Comparison of ENCODE assay signal across 18 cellular contexts in the genomic region with DNA sequence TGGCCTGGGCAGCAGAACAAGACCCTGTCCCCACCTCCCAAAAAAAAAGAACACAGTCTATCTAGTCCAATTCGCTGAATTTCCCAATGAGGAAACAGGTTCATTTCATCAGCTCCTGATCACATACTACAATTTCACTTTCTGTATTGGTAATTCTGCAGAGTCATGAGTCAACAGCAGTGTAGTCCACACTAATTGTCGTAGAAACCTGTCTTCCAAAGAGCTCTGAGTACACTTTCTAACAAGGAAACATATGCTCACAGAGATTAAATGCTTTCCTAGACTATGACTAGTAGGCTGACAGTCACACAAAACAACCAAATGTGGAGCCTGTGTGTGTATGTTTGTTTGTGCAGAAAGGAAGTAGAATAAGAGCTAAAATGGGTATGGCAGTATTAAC.
DNase-seq lines count a peak whose midpoint lies in the region; ATAC-seq and TF ChIP-seq lines count a peak whose summit lies in the region.
"Had no signal": no experiment of that assay in that cellular context is flagged by ENCODE, and none has a peak within 500 bp of the region (broad histone marks: within the 10 kb centered on the region; RNA-seq: fewer than 3 reads in every experiment).

No MANE protein-coding gene starts in this region.

- no peak for TF ChIP-seq CTCF in activated CD8-positive, alpha-beta T cell treated with anti-CD3 and anti-CD28 coated beads for 36 hours (IDR thresholded peaks at IDR 0.05)
- TF ChIP-seq CTCF in foreskin fibroblast (IDR thresholded peaks at IDR 0.05; ENCODE audit: low read depth, low read length): no peak
- no peak for TF ChIP-seq CTCF in CD4-positive, alpha-beta T cell (IDR thresholded peaks at IDR 0.05)

- no peak overlapping the region for H3K27ac ChIP-seq in CD4-positive, alpha-beta T cell (ENCODE audit: low read depth, low read length)
- H3K27ac ChIP-seq: heart left ventricle, suprapubic skin had no signal

- H3K36me3 Mint-ChIP-seq in activated CD8-positive, alpha-beta T cell treated with anti-CD3 and anti-CD28 coated beads for 36 hours (ENCODE audit: low read depth): no peaks in the 10 kb centered on the region
- H3K36me3 Mint-ChIP-seq in activated CD8-positive, alpha-beta T cell treated with anti-CD3 and anti-CD28 coated beads, Interleukin-2, amount 10 ng/mL, durations not matched to agents 7 days and 5 days (ENCODE audit: low read depth): no peaks in the 10 kb centered on the region
- no peaks in the 10 kb centered on the region for H3K36me3 Mint-ChIP-seq in CD4-positive, alpha-beta T cell (ENCODE audit: low read depth)
- H3K36me3 Mint-ChIP-seq: activated CD4-positive, alpha-beta memory T cell treated with anti-CD3 and anti-CD28 coated beads for 36 hours; naive thymus-derived CD4-positive, alpha-beta T cell had no signal

- POLR2A ChIA-PET in activated CD8-positive, alpha-beta T cell treated with anti-CD3 and anti-CD28 coated beads for 36 hours (lab: Charles Lee): no interaction called here
- POLR2A ChIA-PET in activated CD8-positive, alpha-beta T cell treated with anti-CD3 and anti-CD28 coated beads, Interleukin-2, amount 10 ng/mL, durations not matched to agents 7 days and 5 days (lab: Charles Lee): no interaction called here
- POLR2A ChIA-PET in CD4-positive, alpha-beta T cell (lab: Charles Lee): no interaction called here

- H3K27ac Mint-ChIP-seq in activated CD8-positive, alpha-beta T cell treated with anti-CD3 and anti-CD28 coated beads for 36 hours: no peak overlapping the region
- no peak overlapping the region for H3K27ac Mint-ChIP-seq in activated CD8-positive, alpha-beta T cell treated with anti-CD3 and anti-CD28 coated beads, Interleukin-2, amount 10 ng/mL, durations not matched to agents 7 days and 5 days
- H3K27ac Mint-ChIP-seq in CD4-positive, alpha-beta T cell: no peak overlapping the region
- H3K27ac Mint-ChIP-seq: activated CD4-positive, alpha-beta memory T cell treated with anti-CD3 and anti-CD28 coated beads for 36 hours; activated T-helper 17 cell treated with anti-CD3 and anti-CD28 coated beads, Interleukin-2, amount 50 U/mL, for 72 hours had no signal

- H3K9me3 ChIP-seq in CD4-positive, alpha-beta T cell (ENCODE audit: control insufficient read depth, low read length): no peaks in the 10 kb centered on the region
- H3K9me3 ChIP-seq: heart left ventricle, suprapubic skin had no signal

- H3K27me3 ChIP-seq in CD4-positive, alpha-beta T cell (ENCODE audit: control insufficient read depth, insufficient read depth, low read length): no peaks in the 10 kb centered on the region
- H3K27me3 ChIP-seq: heart left ventricle, suprapubic skin had no signal

- H3K4me3 Mint-ChIP-seq in activated CD8-positive, alpha-beta T cell treated with anti-CD3 and anti-CD28 coated beads for 36 hours: no peak overlapping the region
- no peak overlapping the region for H3K4me3 Mint-ChIP-seq in activated CD8-positive, alpha-beta T cell treated with anti-CD3 and anti-CD28 coated beads, Interleukin-2, amount 10 ng/mL, durations not matched to agents 7 days and 5 days
- no peak overlapping the region for H3K4me3 Mint-ChIP-seq in CD4-positive, alpha-beta T cell
- H3K4me3 Mint-ChIP-seq: activated CD4-positive, alpha-beta memory T cell treated with anti-CD3 and anti-CD28 coated beads for 36 hours; activated T-helper 17 cell treated with anti-CD3 and anti-CD28 coated beads, Interleukin-2, amount 50 U/mL, for 72 hours had no signal

- peak; percentile 34 for ATAC-seq in activated CD8-positive, alpha-beta T cell treated with anti-CD3 and anti-CD28 coated beads for 36 hours
- ATAC-seq in activated CD8-positive, alpha-beta T cell treated with anti-CD3 and anti-CD28 coated beads, Interleukin-2, amount 10 ng/mL, durations not matched to agents 7 days and 5 days: no peak
- peak; percentile 87 for ATAC-seq in esophagus mucosa
- no peak for ATAC-seq in CD4-positive, alpha-beta T cell (ENCODE audit: poor library complexity)
- ATAC-seq: activated T-helper 17 cell treated with anti-CD3 and anti-CD28 coated beads, Interleukin-2, amount 50 U/mL, for 72 hours; heart left ventricle; left lobe of liver; naive thymus-derived CD4-positive, alpha-beta T cell had no signal

- intact Hi-C loops in activated CD8-positive, alpha-beta T cell treated with anti-CD3 and anti-CD28 coated beads for 36 hours (cut with micrococcal nuclease): no loop called here
- intact Hi-C loops in CD4-positive, alpha-beta T cell (cut with DNase I, micrococcal nuclease): no loop called here

- H3K4me3 ChIP-seq in foreskin fibroblast (ENCODE audit: low read depth in 1 of 2, low read length in 2 of 2): no peak overlapping the region
- H3K4me3 ChIP-seq: heart left ventricle, suprapubic skin had no signal

- no peaks in the 10 kb centered on the region for H3K4me1 Mint-ChIP-seq in activated CD8-positive, alpha-beta T cell treated with anti-CD3 and anti-CD28 coated beads for 36 hours (ENCODE audit: low read depth)
- H3K4me1 Mint-ChIP-seq in activated CD8-positive, alpha-beta T cell treated with anti-CD3 and anti-CD28 coated beads, Interleukin-2, amount 10 ng/mL, durations not matched to agents 7 days and 5 days (ENCODE audit: low read depth): no peaks in the 10 kb centered on the region
- no peaks in the 10 kb centered on the region for H3K4me1 Mint-ChIP-seq in CD4-positive, alpha-beta T cell (ENCODE audit: low read depth)
- H3K4me1 Mint-ChIP-seq: activated T-helper 17 cell treated with anti-CD3 and anti-CD28 coated beads, Interleukin-2, amount 50 U/mL, for 72 hours had no signal

- CTCF ChIA-PET in activated CD8-positive, alpha-beta T cell treated with anti-CD3 and anti-CD28 coated beads for 36 hours (lab: Charles Lee): no interaction called here
- CTCF ChIA-PET in activated CD8-positive, alpha-beta T cell treated with anti-CD3 and anti-CD28 coated beads, Interleukin-2, amount 10 ng/mL, durations not matched to agents 7 days and 5 days (lab: Charles Lee): no interaction called here
- CTCF ChIA-PET in CD4-positive, alpha-beta T cell (lab: Charles Lee): no interaction called here

- no peaks in the 10 kb centered on the region for H3K9me3 Mint-ChIP-seq in activated CD8-positive, alpha-beta T cell treated with anti-CD3 and anti-CD28 coated beads for 36 hours
- H3K9me3 Mint-ChIP-seq in activated CD8-positive, alpha-beta T cell treated with anti-CD3 and anti-CD28 coated beads, Interleukin-2, amount 10 ng/mL, durations not matched to agents 7 days and 5 days (ENCODE audit: insufficient read depth): no peaks in the 10 kb centered on the region
- no peaks in the 10 kb centered on the region for H3K9me3 Mint-ChIP-seq in CD4-positive, alpha-beta T cell
- H3K9me3 Mint-ChIP-seq: activated CD4-positive, alpha-beta memory T cell treated with anti-CD3 and anti-CD28 coated beads for 36 hours; activated T-helper 17 cell treated with anti-CD3 and anti-CD28 coated beads, Interleukin-2, amount 50 U/mL, for 72 hours; naive thymus-derived CD4-positive, alpha-beta T cell had no signal

- no peaks in the 10 kb centered on the region for H3K27me3 Mint-ChIP-seq in activated CD8-positive, alpha-beta T cell treated with anti-CD3 and anti-CD28 coated beads for 36 hours
- no peaks in the 10 kb centered on the region for H3K27me3 Mint-ChIP-seq in activated CD8-positive, alpha-beta T cell treated with anti-CD3 and anti-CD28 coated beads, Interleukin-2, amount 10 ng/mL, durations not matched to agents 7 days and 5 days (ENCODE audit: low read depth)
- H3K27me3 Mint-ChIP-seq in CD4-positive, alpha-beta T cell: no peaks in the 10 kb centered on the region
- H3K27me3 Mint-ChIP-seq: activated CD4-positive, alpha-beta memory T cell treated with anti-CD3 and anti-CD28 coated beads for 36 hours; activated T-helper 17 cell treated with anti-CD3 and anti-CD28 coated beads, Interleukin-2, amount 50 U/mL, for 72 hours had no signal

- no peak for DNase-seq in activated CD8-positive, alpha-beta T cell treated with anti-CD3 and anti-CD28 coated beads for 36 hours
- DNase-seq in activated CD8-positive, alpha-beta T cell treated with anti-CD3 and anti-CD28 coated beads, Interleukin-2, amount 10 ng/mL, durations not matched to agents 7 days and 5 days: no peak
- DNase-seq in NOMO-1 (lab: John Stamatoyannopoulos, UW; ENCODE audit: unreplicated experiment in 2 of 2) (peak; percentile 6 to 75), occipital lobe (lab: John Stamatoyannopoulos, UW) (no peak), foreskin fibroblast (no peak), NCI-H1436 (lab: John Stamatoyannopoulos, UW) (no peak)
- DNase-seq in CD4-positive, alpha-beta T cell: no peak
- DNase-seq: activated CD4-positive, alpha-beta memory T cell treated with anti-CD3 and anti-CD28 coated beads for 36 hours; amniotic stem cell; heart left ventricle; naive thymus-derived CD4-positive, alpha-beta T cell; NCI-H1048; retina; stimulated activated CD4-positive, alpha-beta T cell treated with anti-CD3 and anti-CD28 coated beads, Interleukin-2, amount 100 ng/mL, for 24 hours had no signal

Comparison
In these comparisons a context has a peak if more than half of its experiments do, and no peak if none do; other contexts are left out.
1. ATAC-seq: peak in activated CD8-positive, alpha-beta T cell treated with anti-CD3 and anti-CD28 coated beads for 36 hours (single experiment) and esophagus mucosa (single experiment); none in activated CD8-positive, alpha-beta T cell treated with anti-CD3 and anti-CD28 coated beads, Interleukin-2, amount 10 ng/mL, durations not matched to agents 7 days and 5 days (single experiment) and CD4-positive, alpha-beta T cell (single experiment).
2. DNase-seq: peak in NOMO-1 (2 of 2); none in activated CD8-positive, alpha-beta T cell treated with anti-CD3 and anti-CD28 coated beads for 36 hours (single experiment), activated CD8-positive, alpha-beta T cell treated with anti-CD3 and anti-CD28 coated beads, Interleukin-2, amount 10 ng/mL, durations not matched to agents 7 days and 5 days (single experiment), occipital lobe (single experiment), foreskin fibroblast (0 of 2), CD4-positive, alpha-beta T cell (0 of 10) and NCI-H1436 (single experiment).